8 cellular contexts compared by ENCODE assay signal in the genomic region with DNA sequence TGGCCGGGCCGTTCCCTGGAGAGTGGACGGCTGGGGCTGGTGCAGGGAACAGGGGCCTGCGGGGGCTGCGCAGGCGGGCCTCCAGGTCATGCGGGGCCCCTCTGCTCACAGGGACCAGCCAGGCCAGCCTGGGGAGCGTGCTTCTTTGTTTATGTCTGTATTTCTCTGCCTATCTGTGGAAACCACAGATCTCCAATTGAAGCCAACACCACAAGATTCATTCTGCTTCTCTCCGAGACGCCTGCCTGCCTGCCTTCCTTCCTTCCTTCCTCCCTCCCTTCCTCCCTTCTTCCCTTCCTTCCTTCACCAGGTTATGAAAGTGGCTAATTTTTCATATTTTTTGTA. TPM values are rescaled to one million over a fixed set of nuclear protein-coding genes. Genes with fewer than 3 reads are reported as not detected.
A peak's percentile ranks its signal among the peaks of the same experiment; 100 is the strongest.
DNase-seq lines count a peak whose midpoint lies in the region; ATAC-seq, FAIRE-seq and TF ChIP-seq lines count a peak whose summit lies in the region.

No MANE protein-coding gene starts in this region.

- peaks cover 11% of the 10 kb centered on the region for H3K36me3 Mint-ChIP-seq in astrocyte (ENCODE audit: low read depth, unreplicated experiment)
- H3K36me3 Mint-ChIP-seq in neural progenitor cell, result peaks cover 21% of the 10 kb centered on the region

- H3K36me3 ChIP-seq in ES-I3 (ENCODE audit: insufficient read depth, low read length) (peaks cover 12% of the 10 kb centered on the region; the same call in 1 of the 2 replicates), astrocyte (ENCODE audit: insufficient read depth, low read length) (peaks cover 11% of the 10 kb centered on the region), neural progenitor cell (no peaks in the 10 kb centered on the region)

- H3K4me3 ChIP-seq in astrocyte (ENCODE audit: insufficient read depth, low read depth, low read length) (no peak overlapping the region), neural progenitor cell (peak overlapping the region; percentile 51)

- H3K4me1 ChIP-seq in ES-I3 (ENCODE audit: insufficient read depth, low read length) (no peaks in the 10 kb centered on the region; the same call in 1 of the 2 replicates), astrocyte (ENCODE audit: insufficient read depth, low read length) (peaks cover 21% of the 10 kb centered on the region), neural progenitor cell (peaks cover 28% of the 10 kb centered on the region)

- no peak for FAIRE-seq in astrocyte (lab: Jason Lieb, UNC)

- no peaks in the 10 kb centered on the region for H3K9me3 ChIP-seq in ES-I3 (ENCODE audit: control insufficient read depth, insufficient read depth, low read length)
- no peaks in the 10 kb centered on the region for H3K9me3 ChIP-seq in astrocyte (ENCODE audit: insufficient read depth, low read depth, low read length)
- no peaks in the 10 kb centered on the region for H3K9me3 ChIP-seq in neural progenitor cell (ENCODE audit: low read depth)

- H3K4me2 ChIP-seq in astrocyte (ENCODE audit: low read length), result peak overlapping the region; percentile 85
- H3K4me2 ChIP-seq in neural progenitor cell, result peak overlapping the region; percentile 82

- H3K9ac ChIP-seq in ES-I3 (ENCODE audit: low read depth, low read length), result peak overlapping the region; percentile 59
- H3K9ac ChIP-seq in astrocyte (ENCODE audit: low read length), result no peak overlapping the region
- H3K9ac ChIP-seq in neural progenitor cell, result no peak overlapping the region

- H3K79me2 ChIP-seq in astrocyte (ENCODE audit: insufficient read depth, low read length) (peaks cover 25% of the 10 kb centered on the region), neural progenitor cell (ENCODE audit: low read depth) (peaks cover 30% of the 10 kb centered on the region)

- no peak for DNase-seq in astrocyte (ENCODE audit: low read depth)
- DNase-seq in neural progenitor cell (ENCODE audit: low spot score), result no peak
- no peak for DNase-seq in 8988T
- no peak for DNase-seq in NCI-H1436 (lab: John Stamatoyannopoulos, UW)
- no peak for DNase-seq in HUDEP-2 (lab: John Stamatoyannopoulos, UW; ENCODE audit: unreplicated experiment in 76 of 76)

- H3K4me1 Mint-ChIP-seq in astrocyte (ENCODE audit: low read depth, unreplicated experiment) (peaks cover 9% of the 10 kb centered on the region), neural progenitor cell (peaks cover 55% of the 10 kb centered on the region)

- H3K4me3 Mint-ChIP-seq in astrocyte (ENCODE audit: unreplicated experiment) (no peak overlapping the region), neural progenitor cell (peak overlapping the region; percentile 77)

- H3K9me3 Mint-ChIP-seq in astrocyte (ENCODE audit: unreplicated experiment) (no peaks in the 10 kb centered on the region), neural progenitor cell (no peaks in the 10 kb centered on the region)

- peak overlapping the region; percentile 65 for H2AFZ ChIP-seq in astrocyte (ENCODE audit: low read depth, low read length)
- no peak overlapping the region for H2AFZ ChIP-seq in neural progenitor cell (replicated peaks)

- H3F3A ChIP-seq in neural progenitor cell (ENCODE audit: low read depth), result peaks cover 28% of the 10 kb centered on the region

- H3K27ac ChIP-seq in astrocyte (ENCODE audit: low read depth, low read length), result no peak overlapping the region
- H3K27ac ChIP-seq in neural progenitor cell, result no peak overlapping the region

- H3K27ac Mint-ChIP-seq in astrocyte (ENCODE audit: unreplicated experiment), result peak overlapping the region; percentile 20
- no peak overlapping the region for H3K27ac Mint-ChIP-seq in neural progenitor cell

- H4K20me1 ChIP-seq in astrocyte (ENCODE audit: insufficient read depth, low read length) (peaks cover 25% of the 10 kb centered on the region), neural progenitor cell (ENCODE audit: low read depth) (peaks cover 24% of the 10 kb centered on the region)

- TF ChIP-seq CTCF in astrocyte (IDR thresholded peaks at IDR 0.05; ENCODE audit: insufficient read depth, low read depth, low read length) (no peak), neural progenitor cell (IDR thresholded peaks at IDR 0.05) (no peak)

- H3K27me3 Mint-ChIP-seq in astrocyte (ENCODE audit: low read depth, unreplicated experiment) (no peaks in the 10 kb centered on the region), neural progenitor cell (ENCODE audit: insufficient read depth, low read depth) (peaks cover 4% of the 10 kb centered on the region)

- peak; percentile 11 for ATAC-seq in HG02870 (IDR thresholded peaks at IDR 0.05; ENCODE audit: unreplicated experiment)
- no peak for ATAC-seq in HG03097 (IDR thresholded peaks at IDR 0.05; ENCODE audit: low FRiP score, unreplicated experiment)

- H3K27me3 ChIP-seq in astrocyte (ENCODE audit: insufficient read depth, low read length) (no peaks in the 10 kb centered on the region), neural progenitor cell (no peaks in the 10 kb centered on the region)

RNA-seq across cellular contexts. Expression of a gene that starts 39.9 kb away (rescaled TPM):
- total RNA-seq in astrocyte (259 and 272 TPM in 2 replicates), neural progenitor cell (ENCODE audit: low replicate concordance) (516 and 903 TPM in 2 replicates)

RNA-seq across cellular contexts. Expression of a gene that starts 56.8 kb away (rescaled TPM):
- total RNA-seq in astrocyte (2.0 and 2.8 TPM in 2 replicates), neural progenitor cell (ENCODE audit: low replicate concordance) (2.6 and 4.7 TPM in 2 replicates)
